In genomic region chr20:44582321-44583025, GRCh38 we compare ENCODE assay signal across 8 cellular contexts. TPM values are rescaled to one million over a fixed set of nuclear protein-coding genes. Genes with fewer than 3 reads are reported as not detected.
A peak's percentile ranks its signal among the peaks of the same experiment; 100 is the strongest.
DNase-seq lines count a peak whose midpoint lies in the region; TF ChIP-seq lines count a peak whose summit lies in the region.

TSS of gene PKIG (plus strand) at chr20:44582579. CDS start at chr20:44614557, 31,978 bp downstream.

- no peak within 1 kb of the TSS for H3K4me2 ChIP-seq in trophoblast cell (ENCODE audit: low read length)

- no peaks in the 10 kb centered on the region for H3K36me3 ChIP-seq in SK-N-MC (ENCODE audit: insufficient read depth, low read length)
- H3K36me3 ChIP-seq in trophoblast cell (ENCODE audit: control insufficient read depth in 1 of 2, insufficient read depth in 2 of 2, low read length in 2 of 2): no peaks in the 10 kb centered on the region

- in situ Hi-C loops in G401 (cut with HindIII; ENCODE audit: low sequenced_read_pairs): no loop called here

- DNase-seq in G401 (ENCODE audit: low spot score) (no peak), SK-N-MC (ENCODE audit: low read depth, low spot score) (no peak), fibroblast of villous mesenchyme (ENCODE audit: low read depth) (peak; percentile 93), trophoblast cell (no peak), NCI-H345 treated with DMSO at 0.1 percent for 48 hours (lab: John Stamatoyannopoulos, UW; ENCODE audit: unreplicated experiment) (no peak)
- no peak for DNase-seq in activated T-helper 1 cell treated with anti-CD3 and anti-CD28 coated beads, Interleukin-12 subunit alpha, Interleukin-12 subunit beta, Interleukin-2, Interleukin-4 antibody, amounts not matched to agents 30 ng/mL and 10 ng/mL and 1 ng/mL, durations not matched to agents 14 hours and 24 hours and 36 hours (ENCODE audit: low spot score)
- DNase-seq in activated effector memory CD4-positive, alpha-beta T cell treated with Interleukin-2 at 50 U/mL for 16 hours: no peak
- no peak for DNase-seq in effector CD4-positive, alpha-beta T cell

- no peaks in the 10 kb centered on the region for H3K79me2 ChIP-seq in trophoblast cell (ENCODE audit: control insufficient read depth, insufficient read depth, low read length, poor library complexity)

- no peaks in the 10 kb centered on the region for H3K27me3 ChIP-seq in trophoblast cell (ENCODE audit: insufficient read depth, low read length)

- H2BK120ac ChIP-seq in trophoblast cell (ENCODE audit: insufficient read depth, low read length, poor library complexity): peak within 1 kb of the TSS; percentile 28

- no peak within 1 kb of the TSS for H3K18ac ChIP-seq in trophoblast cell (ENCODE audit: low read length)

- no peaks in the 10 kb centered on the region for H3K9me3 Mint-ChIP-seq in activated T-helper 1 cell treated with anti-CD3 and anti-CD28 coated beads, Interleukin-12 subunit alpha, Interleukin-12 subunit beta, Interleukin-2, Interleukin-4 antibody, amounts not matched to agents 30 ng/mL and 10 ng/mL and 1 ng/mL, durations not matched to agents 14 hours and 24 hours and 36 hours

- H2AFZ ChIP-seq in trophoblast cell (ENCODE audit: insufficient read depth, low read length, poor library complexity): peak within 1 kb of the TSS; percentile 10

- H3K36me3 Mint-ChIP-seq in activated T-helper 1 cell treated with anti-CD3 and anti-CD28 coated beads, Interleukin-12 subunit alpha, Interleukin-12 subunit beta, Interleukin-2, Interleukin-4 antibody, amounts not matched to agents 30 ng/mL and 10 ng/mL and 1 ng/mL, durations not matched to agents 14 hours and 24 hours and 36 hours (ENCODE audit: low read depth): peaks cover 2% of the 10 kb centered on the region

- H3K9me3 ChIP-seq in SK-N-MC (ENCODE audit: low read depth, low read length) (no peaks in the 10 kb centered on the region), trophoblast cell (ENCODE audit: insufficient read depth, low read depth, low read length) (no peaks in the 10 kb centered on the region)

- H3K4ac ChIP-seq in trophoblast cell (ENCODE audit: low read depth, low read length): no peak within 1 kb of the TSS

- H3K4me1 ChIP-seq in trophoblast cell (ENCODE audit: control insufficient read depth in 1 of 2, insufficient read depth in 2 of 2, low read length in 2 of 2): peaks cover 14 to 17% of the 10 kb centered on the region in 2 experiments

- H3K14ac ChIP-seq in trophoblast cell (ENCODE audit: low read length): no peak within 1 kb of the TSS

- intact Hi-C loops in activated T-helper 1 cell treated with anti-CD3 and anti-CD28 coated beads, Interleukin-12 subunit alpha, Interleukin-12 subunit beta, Interleukin-2, Interleukin-4 antibody, amounts not matched to agents 30 ng/mL and 10 ng/mL and 1 ng/mL, durations not matched to agents 14 hours and 24 hours and 36 hours (cut with micrococcal nuclease): no loop called here

- no peak within 1 kb of the TSS for H4K12ac ChIP-seq in trophoblast cell (ENCODE audit: low read depth, low read length)

- no peak within 1 kb of the TSS for H2AK5ac ChIP-seq in trophoblast cell (ENCODE audit: low read length)

- no peak within 1 kb of the TSS for H4K91ac ChIP-seq in trophoblast cell (ENCODE audit: low read depth, low read length)

- peak within 1 kb of the TSS; percentile 64 for H3K9ac ChIP-seq in SK-N-MC (ENCODE audit: insufficient read length)
- H3K9ac ChIP-seq in trophoblast cell (ENCODE audit: low read length): no peak within 1 kb of the TSS

- peaks cover 2% of the 10 kb centered on the region for H3K79me1 ChIP-seq in trophoblast cell (ENCODE audit: low read length)

- no peak within 1 kb of the TSS for H3K4me3 Mint-ChIP-seq in activated T-helper 1 cell treated with anti-CD3 and anti-CD28 coated beads, Interleukin-12 subunit alpha, Interleukin-12 subunit beta, Interleukin-2, Interleukin-4 antibody, amounts not matched to agents 30 ng/mL and 10 ng/mL and 1 ng/mL, durations not matched to agents 14 hours and 24 hours and 36 hours

- no peak within 1 kb of the TSS for H4K8ac ChIP-seq in trophoblast cell (ENCODE audit: low read depth, low read length)

- H3K4me3 ChIP-seq in SK-N-MC (peak within 1 kb of the TSS; percentile 79), fibroblast of villous mesenchyme (ENCODE audit: low read depth, low read length) (peak within 1 kb of the TSS; percentile 76), trophoblast cell (ENCODE audit: low read depth, low read length) (no peak within 1 kb of the TSS)

- peaks cover 29% of the 10 kb centered on the region for H3K4me1 Mint-ChIP-seq in activated T-helper 1 cell treated with anti-CD3 and anti-CD28 coated beads, Interleukin-12 subunit alpha, Interleukin-12 subunit beta, Interleukin-2, Interleukin-4 antibody, amounts not matched to agents 30 ng/mL and 10 ng/mL and 1 ng/mL, durations not matched to agents 14 hours and 24 hours and 36 hours (ENCODE audit: low read depth)

- no peaks in the 10 kb centered on the region for H3K27me3 Mint-ChIP-seq in activated T-helper 1 cell treated with anti-CD3 and anti-CD28 coated beads, Interleukin-12 subunit alpha, Interleukin-12 subunit beta, Interleukin-2, Interleukin-4 antibody, amounts not matched to agents 30 ng/mL and 10 ng/mL and 1 ng/mL, durations not matched to agents 14 hours and 24 hours and 36 hours (ENCODE audit: insufficient read depth)

- H3K23ac ChIP-seq in trophoblast cell (ENCODE audit: low read length): no peak within 1 kb of the TSS

- no peak within 1 kb of the TSS for H2BK12ac ChIP-seq in trophoblast cell (ENCODE audit: low read length)

- H3K27ac Mint-ChIP-seq in activated T-helper 1 cell treated with anti-CD3 and anti-CD28 coated beads, Interleukin-12 subunit alpha, Interleukin-12 subunit beta, Interleukin-2, Interleukin-4 antibody, amounts not matched to agents 30 ng/mL and 10 ng/mL and 1 ng/mL, durations not matched to agents 14 hours and 24 hours and 36 hours: no peak within 1 kb of the TSS

- WGBS in trophoblast cell (ENCODE audit: extremely low coverage, insufficient coverage, insufficient read length): no CpG with 5 or more reads among the region's 6 CpGs

- peak within 1 kb of the TSS; percentile 90 for H3K27ac ChIP-seq in SK-N-MC
- no peak within 1 kb of the TSS for H3K27ac ChIP-seq in trophoblast cell (ENCODE audit: low read depth, low read length)

- no peak within 1 kb of the TSS for H2BK5ac ChIP-seq in trophoblast cell (ENCODE audit: low read depth, low read length, poor library complexity)

- TF ChIP-seq CTCF in fibroblast of villous mesenchyme (IDR thresholded peaks at IDR 0.05; ENCODE audit: insufficient read depth, low read depth, low read length): no peak

RNA-seq across cellular contexts. Expression of gene PKIG, which starts in this region (rescaled TPM):
- total RNA-seq in G401 (2014; rRNA removed; shearing (Covaris generic)): 37.1 and 69.0 TPM in 2 replicates
- 160 and 220 TPM in 2 replicates for total RNA-seq in fibroblast of villous mesenchyme
- polyA plus RNA-seq in trophoblast cell (2013): 27.2 and 27.9 TPM in 2 replicates
- 1.3 and 2.4 TPM in 2 replicates for total RNA-seq in activated T-helper 1 cell treated with anti-CD3 and anti-CD28 coated beads, Interleukin-12 subunit alpha, Interleukin-12 subunit beta, Interleukin-2, Interleukin-4 antibody, amounts not matched to agents 30 ng/mL and 10 ng/mL and 1 ng/mL, durations not matched to agents 14 hours and 24 hours and 36 hours

Comparison
In these comparisons a context has a peak if more than half of its experiments do, and no peak if none do; other contexts are left out.
1. RNA of gene PKIG (total RNA-seq): 160 to 220 TPM in fibroblast of villous mesenchyme and 37.1 to 69.0 TPM in G401; 1.3 to 2.4 TPM in activated T-helper 1 cell treated with anti-CD3 and anti-CD28 coated beads, Interleukin-12 subunit alpha, Interleukin-12 subunit beta, Interleukin-2, Interleukin-4 antibody, amounts not matched to agents 30 ng/mL and 10 ng/mL and 1 ng/mL, durations not matched to agents 14 hours and 24 hours and 36 hours; every median in the first group is over 10 times any median in the second.